In the genomic region with DNA sequence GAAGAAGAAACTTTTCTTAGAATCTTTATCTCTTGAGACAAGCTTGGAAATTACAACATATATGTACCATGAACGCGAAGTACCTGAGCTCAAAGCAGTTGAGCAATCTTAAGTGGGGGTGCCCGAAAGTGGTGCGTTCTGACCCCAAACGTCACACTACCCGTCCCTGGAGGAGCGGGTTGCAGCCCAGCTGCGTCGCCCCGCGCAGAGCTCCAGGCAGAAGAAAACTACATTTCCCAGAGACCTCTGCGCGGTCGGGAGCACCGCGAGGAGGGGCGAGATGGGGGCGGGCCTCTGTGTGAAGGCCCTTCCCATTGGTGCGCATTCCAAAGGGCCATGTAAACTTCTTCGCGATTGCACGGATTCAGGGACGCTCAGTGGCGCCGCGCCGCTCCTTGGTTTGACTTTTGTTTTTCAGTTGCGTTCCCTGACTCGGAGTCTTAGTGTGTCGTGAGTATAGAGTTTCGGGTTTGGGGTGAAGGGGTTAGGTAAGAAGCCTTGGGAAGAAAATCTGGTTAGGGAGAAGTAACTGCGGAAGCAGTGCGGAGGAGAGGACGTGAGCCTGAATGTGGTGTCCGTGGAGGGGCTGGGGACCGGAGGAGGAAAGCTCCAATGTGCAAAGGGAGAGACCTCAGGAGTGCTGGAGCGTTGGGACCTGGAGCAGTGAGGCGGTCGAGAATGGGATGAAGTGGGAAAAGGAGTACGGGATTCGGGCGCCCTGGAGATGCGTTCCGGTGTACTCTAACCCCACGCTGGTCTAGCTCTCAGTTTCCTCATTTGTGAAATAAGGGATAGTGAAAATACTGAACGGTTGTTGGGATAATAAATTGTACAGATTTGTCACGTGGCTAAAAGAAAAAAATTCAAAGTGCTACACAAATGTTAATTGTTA, we compare ENCODE assay signal across 8 cellular contexts. TPM values are rescaled to one million over a fixed set of nuclear protein-coding genes. Genes with fewer than 3 reads are reported as not detected.
A peak's percentile ranks its signal among the peaks of the same experiment; 100 is the strongest.
DNase-seq lines count a peak whose midpoint lies in the region; ATAC-seq and TF ChIP-seq lines count a peak whose summit lies in the region.

A gene (plus strand): TSS at position 410 of the 892 bp plus-strand sequence. CDS start 7,740 bp downstream, outside the sequence.

- TF ChIP-seq CTCF in fibroblast of pulmonary artery (IDR thresholded peaks at IDR 0.05; ENCODE audit: low read length, missing control alignments), result peak; percentile 27

- H3K27ac ChIP-seq in temporal lobe (ENCODE audit: low read depth, low read length), result no peak within 1 kb of the TSS

- peak; percentile 98 for ATAC-seq in GM21528 (IDR thresholded peaks at IDR 0.05; ENCODE audit: low FRiP score, unreplicated experiment)

- TF ChIP-seq EP300 in Ishikawa (IDR thresholded peaks at IDR 0.05; ENCODE audit: borderline replicate concordance), result no peak

- H2AFZ ChIP-seq in neuron (ENCODE audit: low read depth, low read length), result peak within 1 kb of the TSS; percentile 61

- DNase-seq in Caki2 (ENCODE audit: low read depth), result peak; percentile 92
- peak; percentile 86 for DNase-seq in activated T-cell treated with anti-CD3 and anti-CD28 coated beads for 1 hour (ENCODE audit: low read depth)
- DNase-seq in fibroblast of pulmonary artery (ENCODE audit: low read depth), result peak; percentile 94
- no peak for DNase-seq in NCI-H748 treated with DMSO at 0.1 percent for 48 hours (lab: John Stamatoyannopoulos, UW)

- H3K4me3 ChIP-seq in fibroblast of pulmonary artery (replicated peaks; ENCODE audit: low read depth, low read length) (peak within 1 kb of the TSS; percentile 96), neuron (ENCODE audit: low read length) (peak within 1 kb of the TSS; percentile 82)

- in situ Hi-C loops in Caki2 (cut with HindIII; ENCODE audit: low pct_unique_long_range_greater_than_20kb, low sequenced_read_pairs), result no loop called here

- peaks cover 13% of the 10 kb centered on the region for H3K36me3 ChIP-seq in neuron (ENCODE audit: insufficient read depth, low read length)

- no peaks in the 10 kb centered on the region for H3K9me3 ChIP-seq in neuron (ENCODE audit: low read length)

- no peaks in the 10 kb centered on the region for H3K27me3 ChIP-seq in neuron (ENCODE audit: insufficient read depth, low read length)

- TF ChIP-seq RAD21 in Ishikawa (IDR thresholded peaks at IDR 0.05; ENCODE audit: low read depth), result no peak

- H3K4me1 ChIP-seq in neuron (ENCODE audit: insufficient read depth, low read length), result peaks cover 13% of the 10 kb centered on the region

TF ChIP-seq in Ishikawa, 13 proteins besides CTCF, POLR2A, EP300 and RAD21:
- TF ChIP-seq, protein P1, sequence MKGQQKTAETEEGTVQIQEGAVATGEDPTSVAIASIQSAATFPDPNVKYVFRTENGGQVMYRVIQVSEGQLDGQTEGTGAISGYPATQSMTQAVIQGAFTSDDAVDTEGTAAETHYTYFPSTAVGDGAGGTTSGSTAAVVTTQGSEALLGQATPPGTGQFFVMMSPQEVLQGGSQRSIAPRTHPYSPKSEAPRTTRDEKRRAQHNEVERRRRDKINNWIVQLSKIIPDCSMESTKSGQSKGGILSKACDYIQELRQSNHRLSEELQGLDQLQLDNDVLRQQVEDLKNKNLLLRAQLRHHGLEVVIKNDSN (IDR thresholded peaks at IDR 0.05), result 0 out of 2 replicates have a peak, but pooled peaks have one; percentile 35
- TF ChIP-seq EGR1 (IDR thresholded peaks at IDR 0.05), result no peak
- TF ChIP-seq TCF12 (IDR thresholded peaks at IDR 0.05; ENCODE audit: low read depth), result peak; percentile 58
- TF ChIP-seq TEAD4 (IDR thresholded peaks at IDR 0.05), result peak; percentile 35; the same call in 1 of the 2 replicates
- TF ChIP-seq CEBPB (IDR thresholded peaks at IDR 0.05), result 0 out of 2 replicates have a peak, but pooled peaks have one; percentile 33
- no peak for TF ChIP-seq ZBTB7A (IDR thresholded peaks at IDR 0.05; ENCODE audit: low read depth)
- TF ChIP-seq, protein P2, sequence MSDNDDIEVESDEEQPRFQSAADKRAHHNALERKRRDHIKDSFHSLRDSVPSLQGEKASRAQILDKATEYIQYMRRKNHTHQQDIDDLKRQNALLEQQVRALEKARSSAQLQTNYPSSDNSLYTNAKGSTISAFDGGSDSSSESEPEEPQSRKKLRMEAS (IDR thresholded peaks at IDR 0.05), result peak; percentile 67
- peak; percentile 76; the same call in 1 of the 2 replicates for TF ChIP-seq FOXM1 (IDR thresholded peaks at IDR 0.05; ENCODE audit: borderline replicate concordance, low read depth)
- TF ChIP-seq, protein P3, sequence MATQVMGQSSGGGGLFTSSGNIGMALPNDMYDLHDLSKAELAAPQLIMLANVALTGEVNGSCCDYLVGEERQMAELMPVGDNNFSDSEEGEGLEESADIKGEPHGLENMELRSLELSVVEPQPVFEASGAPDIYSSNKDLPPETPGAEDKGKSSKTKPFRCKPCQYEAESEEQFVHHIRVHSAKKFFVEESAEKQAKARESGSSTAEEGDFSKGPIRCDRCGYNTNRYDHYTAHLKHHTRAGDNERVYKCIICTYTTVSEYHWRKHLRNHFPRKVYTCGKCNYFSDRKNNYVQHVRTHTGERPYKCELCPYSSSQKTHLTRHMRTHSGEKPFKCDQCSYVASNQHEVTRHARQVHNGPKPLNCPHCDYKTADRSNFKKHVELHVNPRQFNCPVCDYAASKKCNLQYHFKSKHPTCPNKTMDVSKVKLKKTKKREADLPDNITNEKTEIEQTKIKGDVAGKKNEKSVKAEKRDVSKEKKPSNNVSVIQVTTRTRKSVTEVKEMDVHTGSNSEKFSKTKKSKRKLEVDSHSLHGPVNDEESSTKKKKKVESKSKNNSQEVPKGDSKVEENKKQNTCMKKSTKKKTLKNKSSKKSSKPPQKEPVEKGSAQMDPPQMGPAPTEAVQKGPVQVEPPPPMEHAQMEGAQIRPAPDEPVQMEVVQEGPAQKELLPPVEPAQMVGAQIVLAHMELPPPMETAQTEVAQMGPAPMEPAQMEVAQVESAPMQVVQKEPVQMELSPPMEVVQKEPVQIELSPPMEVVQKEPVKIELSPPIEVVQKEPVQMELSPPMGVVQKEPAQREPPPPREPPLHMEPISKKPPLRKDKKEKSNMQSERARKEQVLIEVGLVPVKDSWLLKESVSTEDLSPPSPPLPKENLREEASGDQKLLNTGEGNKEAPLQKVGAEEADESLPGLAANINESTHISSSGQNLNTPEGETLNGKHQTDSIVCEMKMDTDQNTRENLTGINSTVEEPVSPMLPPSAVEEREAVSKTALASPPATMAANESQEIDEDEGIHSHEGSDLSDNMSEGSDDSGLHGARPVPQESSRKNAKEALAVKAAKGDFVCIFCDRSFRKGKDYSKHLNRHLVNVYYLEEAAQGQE (IDR thresholded peaks at IDR 0.05; ENCODE audit: low read depth), result no peak
- TF ChIP-seq CREB1 (IDR thresholded peaks at IDR 0.05; ENCODE audit: low read depth), result peak; percentile 55
- TF ChIP-seq TAF1 (IDR thresholded peaks at IDR 0.05; ENCODE audit: low read depth), result peak; percentile 65
- no peak; the same call in 1 of the 2 replicates for TF ChIP-seq NFIC (IDR thresholded peaks at IDR 0.05)
- TF ChIP-seq YY1 (IDR thresholded peaks at IDR 0.05; ENCODE audit: low read depth), result peak; percentile 55; the same call in 1 of the 2 replicates

RNA-seq across cellular contexts. Expression of the gene that starts here (rescaled TPM):
- 13.5 and 16.3 TPM in 2 replicates for total RNA-seq in Caki2 (2014; rRNA removed; shearing (Covaris generic); ENCODE audit: low replicate concordance)
- total RNA-seq in temporal lobe, result 18.7 TPM
